Comparison of ENCODE assay signal across 30 cellular contexts in the genomic region with DNA sequence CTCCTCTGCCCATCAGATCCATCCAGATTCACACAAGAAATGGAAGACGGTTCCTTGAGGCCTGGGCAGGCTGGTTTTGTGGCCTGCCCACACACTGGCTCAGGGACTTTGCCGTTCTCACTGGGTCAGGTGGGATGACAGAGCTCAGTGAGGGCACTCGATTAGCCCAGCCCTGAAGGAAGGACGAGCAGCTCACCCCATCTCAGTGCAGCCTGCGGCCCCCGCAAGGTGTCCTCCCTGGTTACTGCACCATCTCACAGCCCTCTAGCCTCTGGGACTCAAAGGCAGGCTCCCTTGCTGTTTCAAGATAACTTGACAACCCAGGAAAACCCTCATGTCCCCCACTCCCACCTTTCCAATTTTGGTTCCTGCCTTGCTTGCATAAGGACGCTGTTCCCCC. TPM values are rescaled to one million over a fixed set of nuclear protein-coding genes. Genes with fewer than 3 reads are reported as not detected.
"Had no signal": no experiment of that assay in that cellular context is flagged by ENCODE, and none has a peak within 500 bp of the region (broad histone marks: within the 10 kb centered on the region; RNA-seq: fewer than 3 reads in every experiment).

No MANE protein-coding gene starts in this region.

- H3K9me3 Mint-ChIP-seq: central memory CD8-positive, alpha-beta T cell; dendritic cell treated with granulocyte-macrophage colony-stimulating factor and Interleukin-4, amounts not matched to agents 40 ng/mL and 50 ng/mL, for 4 days; nephron progenitor cell; stimulated activated naive B cell treated with anti-CD40 and anti-IgM and Interleukin-4, amounts not matched to agents 10 μg/mL and 1 μg/mL and 100 μg/mL, for 72 hours; T-cell had no signal

- DNase-seq: activated CD4-positive, alpha-beta T cell treated with anti-CD3 and anti-CD28 coated beads for 48 hours; activated CD4-positive, alpha-beta T cell treated with anti-CD3 and anti-CD28 coated beads, Interleukin-2, amount 50 U/mL, for 48 hours; activated CD8-positive, alpha-beta memory T cell treated with anti-CD3 and anti-CD28 coated beads for 24 hours; activated effector memory CD4-positive, alpha-beta T cell treated with Interleukin-2 at 50 U/mL for 16 hours; activated naive CD4-positive, alpha-beta T cell treated with Interleukin-2 at 50 U/mL for 16 hours; anterior cingulate cortex; effector CD8-positive, alpha-beta T cell; erythroblast; hippocampal formation; kidney glomerular epithelial cell; mesendoderm; nephron progenitor cell; retina; stimulated activated CD4-positive, alpha-beta T cell treated with anti-CD3 and anti-CD28 coated beads, Interleukin-15, amount 100 ng/mL, for 24 hours; stimulated activated CD4-positive, alpha-beta T cell treated with anti-CD3 and anti-CD28 coated beads, Interleukin-2, amount 100 ng/mL, for 24 hours; stimulated activated naive B cell treated with anti-CD40 and anti-IgM and Interleukin-4, amounts not matched to agents 10 μg/mL and 1 μg/mL and 100 μg/mL, for 72 hours; T-cell; transverse colon had no signal

- H3K4me1 Mint-ChIP-seq: central memory CD8-positive, alpha-beta T cell had no signal

- H3K36me3 Mint-ChIP-seq: activated naive CD8-positive, alpha-beta T cell; T-cell had no signal

- ATAC-seq: gastroesophageal sphincter; left lobe of liver; stimulated activated naive B cell treated with anti-CD40 and anti-IgM and Interleukin-4, amounts not matched to agents 10 μg/mL and 1 μg/mL and 100 μg/mL, for 72 hours; T-cell had no signal

- H3K27ac ChIP-seq: gastroesophageal sphincter, pancreas, prostate gland, transverse colon, VCaP had no signal

- H3K4me3 ChIP-seq: gastroesophageal sphincter, lung, pancreas, prostate gland, smooth muscle cell, transverse colon had no signal

- H3K27ac Mint-ChIP-seq: activated naive CD8-positive, alpha-beta T cell; dendritic cell treated with granulocyte-macrophage colony-stimulating factor and Interleukin-4, amounts not matched to agents 40 ng/mL and 50 ng/mL, for 4 days; nephron progenitor cell; T-cell had no signal

- H3K9me3 ChIP-seq: gastroesophageal sphincter, pancreas, prostate gland, transverse colon had no signal

- H3K4me3 Mint-ChIP-seq: activated naive CD8-positive, alpha-beta T cell; dendritic cell treated with granulocyte-macrophage colony-stimulating factor and Interleukin-4, amounts not matched to agents 40 ng/mL and 50 ng/mL, for 4 days; nephron progenitor cell; stimulated activated naive B cell treated with anti-CD40 and anti-IgM and Interleukin-4, amounts not matched to agents 10 μg/mL and 1 μg/mL and 100 μg/mL, for 72 hours; T-cell had no signal

RNA-seq across cellular contexts. Expression of gene SLC16A8, which starts 4.2 kb away (rescaled TPM):
- total RNA-seq: fibroblast of villous mesenchyme, gastroesophageal sphincter, left lobe of liver, mononuclear cell, smooth muscle cell, transverse colon had no signal
